Comparison of ENCODE assay signal across 8 cellular contexts in genomic region chr18:77055429-77056310, GRCh38.
A peak's percentile ranks its signal among the peaks of the same experiment; 100 is the strongest.
DNase-seq lines count a peak whose midpoint lies in the region; ATAC-seq, FAIRE-seq and TF ChIP-seq lines count a peak whose summit lies in the region.

No MANE protein-coding gene starts in this region.

- FAIRE-seq in GM19239 (lab: Jason Lieb, UNC), result no peak

- POLR2A ChIA-PET in RWPE1 (lab: Yijun Ruan, JAX; ENCODE audit: low non-redundant PET), result no interaction called here

- DNase-seq in GM19239 (ENCODE audit: insufficient read length, low spot score) (peak; percentile 32), RWPE1 (ENCODE audit: low spot score) (no peak), glomerular visceral epithelial cell (ENCODE audit: extremely low spot score) (peak; percentile 80), activated gamma-delta T cell treated with Interleukin-2 at 50 U/mL for 16 hours (no peak)
- no peak for DNase-seq in stimulated activated CD8-positive, alpha-beta memory T cell treated with anti-CD3 and anti-CD28 coated beads, Interleukin-4, amount 100 ng/mL, for 48 hours
- no peak for DNase-seq in activated CD4-positive, alpha-beta T cell treated with anti-CD3 and anti-CD28 coated beads for 4 hours

- TF ChIP-seq CTCF in RWPE1 (conservative IDR thresholded peaks at IDR 0.05; ENCODE audit: low read depth), result no peak

- CTCF ChIA-PET in RWPE1 (lab: Yijun Ruan, JAX), result no interaction called here

- no peak for ATAC-seq in activated CD4-positive, CD25-positive, alpha-beta regulatory T cell treated with anti-CD3 and anti-CD28 coated beads, Interleukin-2, amount 50 U/mL, for 24 hours

- H3K27ac ChIP-seq in RWPE1 (peak overlapping the region; percentile 17), skin epidermis (peak overlapping the region in 20 of 21 experiments; percentile 34 to 94 (median 85))

- H3K4me3 ChIP-seq in skin epidermis, result no peak overlapping the region

Comparison
In these comparisons a context has a peak if more than half of its experiments do, and no peak if none do; other contexts are left out.
1. DNase-seq: peak in GM19239 (single experiment) and glomerular visceral epithelial cell (single experiment); none in RWPE1 (single experiment), stimulated activated CD8-positive, alpha-beta memory T cell treated with anti-CD3 and anti-CD28 coated beads, Interleukin-4, amount 100 ng/mL, for 48 hours (single experiment), activated gamma-delta T cell treated with Interleukin-2 at 50 U/mL for 16 hours (single experiment) and activated CD4-positive, alpha-beta T cell treated with anti-CD3 and anti-CD28 coated beads for 4 hours (0 of 2).